ENCODE assay signal across 8 cellular contexts in the genomic region with DNA sequence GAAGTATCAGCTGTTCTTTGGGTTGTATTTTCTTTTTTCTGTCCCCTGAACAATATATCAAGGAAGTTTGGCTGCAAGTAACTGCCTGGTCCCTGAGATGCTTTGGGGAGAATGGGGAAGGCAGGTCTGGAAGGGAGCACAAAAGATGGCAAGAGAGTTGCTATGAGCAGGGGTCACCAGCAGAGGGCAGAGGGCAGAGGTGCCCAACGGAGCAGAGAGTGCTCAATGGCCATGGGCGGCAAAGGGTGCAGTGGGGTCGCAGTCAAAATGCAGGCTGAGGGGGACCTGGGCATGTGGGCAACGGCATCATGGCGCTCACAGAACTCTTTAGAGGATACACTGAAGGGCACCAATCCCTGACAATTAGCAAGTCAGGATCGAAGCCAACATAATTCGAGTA.
DNase-seq lines count a peak whose midpoint lies in the region; FAIRE-seq and TF ChIP-seq lines count a peak whose summit lies in the region.
"Had no signal": no experiment of that assay in that cellular context is flagged by ENCODE, and none has a peak within 500 bp of the region (broad histone marks: within the 10 kb centered on the region; RNA-seq: fewer than 3 reads in every experiment).

No MANE protein-coding gene starts in this region.

- H3K4me1 Mint-ChIP-seq in activated naive CD8-positive, alpha-beta T cell treated with anti-CD3 and anti-CD28 coated beads for 36 hours: peaks cover under 1% of the 10 kb centered on the region

- H2BK120ac ChIP-seq in mesendoderm (ENCODE audit: low read depth, low read length): no peak overlapping the region

- H3K9me3 Mint-ChIP-seq in activated naive CD8-positive, alpha-beta T cell treated with anti-CD3 and anti-CD28 coated beads for 36 hours: no peaks in the 10 kb centered on the region
- H3K9me3 Mint-ChIP-seq: activated naive CD8-positive, alpha-beta T cell treated with anti-CD3 and anti-CD28 coated beads, Interleukin-2, amount 10 ng/mL, durations not matched to agents 7 days and 5 days had no signal

- H3K4me1 ChIP-seq in mesendoderm (ENCODE audit: control insufficient read depth, low read depth, low read length): no peaks in the 10 kb centered on the region

- H3K27me3 Mint-ChIP-seq in activated naive CD8-positive, alpha-beta T cell treated with anti-CD3 and anti-CD28 coated beads for 36 hours: peaks cover 8% of the 10 kb centered on the region

- no peak overlapping the region for H3K4ac ChIP-seq in mesendoderm (ENCODE audit: low read depth, low read length)

- H3K9ac ChIP-seq in mesendoderm (ENCODE audit: low read length): no peak overlapping the region

- H4K5ac ChIP-seq in mesendoderm (ENCODE audit: low read length): no peak overlapping the region

- no peaks in the 10 kb centered on the region for H3K79me1 ChIP-seq in mesendoderm (ENCODE audit: low read length)

- no peak overlapping the region for H3K4me3 Mint-ChIP-seq in activated naive CD8-positive, alpha-beta T cell treated with anti-CD3 and anti-CD28 coated beads for 36 hours
- H3K4me3 Mint-ChIP-seq: activated naive CD8-positive, alpha-beta T cell treated with anti-CD3 and anti-CD28 coated beads, Interleukin-2, amount 10 ng/mL, durations not matched to agents 7 days and 5 days had no signal

- FAIRE-seq in RCC 7860 (lab: Jason Lieb, UNC): no peak

- peak; percentile 35 for TF ChIP-seq CTCF in HL-60 (IDR thresholded peaks at IDR 0.05; ENCODE audit: insufficient read depth, low read length)

- no peaks in the 10 kb centered on the region for H3K36me3 ChIP-seq in mesendoderm (ENCODE audit: control insufficient read depth, insufficient read depth, low read length)

- H3K27ac ChIP-seq in HL-60 (replicated peaks) (no peak overlapping the region), mesendoderm (ENCODE audit: low read depth, low read length) (no peak overlapping the region)

- no peaks in the 10 kb centered on the region for H3K79me2 ChIP-seq in mesendoderm (ENCODE audit: control insufficient read depth, insufficient read depth, low read length)

- H3K27me3 ChIP-seq in HL-60 (ENCODE audit: insufficient read depth, poor library complexity, severe bottlenecking) (peaks cover 6% of the 10 kb centered on the region), mesendoderm (ENCODE audit: insufficient read depth, low read length, poor library complexity) (no peaks in the 10 kb centered on the region)

- H3K23ac ChIP-seq in mesendoderm (ENCODE audit: low read length): no peak overlapping the region

- no peaks in the 10 kb centered on the region for H3K36me3 Mint-ChIP-seq in activated naive CD8-positive, alpha-beta T cell treated with anti-CD3 and anti-CD28 coated beads for 36 hours
- H3K36me3 Mint-ChIP-seq: activated naive CD8-positive, alpha-beta T cell treated with anti-CD3 and anti-CD28 coated beads, Interleukin-2, amount 10 ng/mL, durations not matched to agents 7 days and 5 days had no signal

- no peak overlapping the region for H3K27ac Mint-ChIP-seq in activated naive CD8-positive, alpha-beta T cell treated with anti-CD3 and anti-CD28 coated beads for 36 hours
- H3K27ac Mint-ChIP-seq: activated naive CD8-positive, alpha-beta T cell treated with anti-CD3 and anti-CD28 coated beads, Interleukin-2, amount 10 ng/mL, durations not matched to agents 7 days and 5 days had no signal

- H2AK5ac ChIP-seq in mesendoderm (ENCODE audit: low read length): no peak overlapping the region

- no peak overlapping the region for H3K18ac ChIP-seq in mesendoderm (ENCODE audit: low read length)

- no peak overlapping the region for H3K4me2 ChIP-seq in mesendoderm (ENCODE audit: low read length)

- DNase-seq in ELR (ENCODE audit: low read depth) (peak; percentile 34), HL-60 (ENCODE audit: low read depth in 1 of 2, low spot score in 1 of 2) (no peak), mesendoderm (peak; percentile 51), RCC 7860 (ENCODE audit: low spot score) (no peak), NCI-H510A treated with DMSO at 0.1 percent for 48 hours (lab: John Stamatoyannopoulos, UW) (no peak), inferior parietal cortex (ENCODE audit: extremely low spot score) (no peak)
- peak; percentile 20 for DNase-seq in activated naive CD8-positive, alpha-beta T cell treated with anti-CD3 and anti-CD28 coated beads for 36 hours
- DNase-seq: activated naive CD8-positive, alpha-beta T cell treated with anti-CD3 and anti-CD28 coated beads, Interleukin-2, amount 10 ng/mL, durations not matched to agents 7 days and 5 days had no signal

- no peak overlapping the region for H2BK5ac ChIP-seq in mesendoderm (ENCODE audit: low read length)

- no CpG with 5 or more reads among the region's 7 CpGs for WGBS in mesendoderm (ENCODE audit: extremely low coverage, insufficient coverage, low lambda C conversion rate)

- H2BK15ac ChIP-seq in mesendoderm (replicated peaks; ENCODE audit: low read depth): no peak overlapping the region

- H4K8ac ChIP-seq in mesendoderm (ENCODE audit: low read depth, low read length): no peak overlapping the region

- H3K4me3 ChIP-seq in HL-60 (replicated peaks; ENCODE audit: insufficient read depth, low read length) (no peak overlapping the region), mesendoderm (ENCODE audit: low read length) (no peak overlapping the region)

- H3K56ac ChIP-seq in mesendoderm (ENCODE audit: low read length): no peak overlapping the region

Comparison
In these comparisons a context has a peak if more than half of its experiments do, and no peak if none do; other contexts are left out.
1. DNase-seq: peak in ELR (single experiment), activated naive CD8-positive, alpha-beta T cell treated with anti-CD3 and anti-CD28 coated beads for 36 hours (single experiment) and mesendoderm (single experiment); none in HL-60 (0 of 2), RCC 7860 (single experiment), NCI-H510A treated with DMSO at 0.1 percent for 48 hours (single experiment) and inferior parietal cortex (single experiment).